12 cellular contexts compared by ENCODE assay signal in genomic region chr7:65946895-65947294, GRCh38. TPM values are rescaled to one million over a fixed set of nuclear protein-coding genes. Genes with fewer than 3 reads are reported as not detected.
DNase-seq lines count a peak whose midpoint lies in the region; ATAC-seq, FAIRE-seq and TF ChIP-seq lines count a peak whose summit lies in the region.
"Had no signal": no experiment of that assay in that cellular context is flagged by ENCODE, and none has a peak within 500 bp of the region (broad histone marks: within the 10 kb centered on the region; RNA-seq: fewer than 3 reads in every experiment).

No MANE protein-coding gene starts in this region.

- no peak for FAIRE-seq in astrocyte (lab: Jason Lieb, UNC)

- no peaks in the 10 kb centered on the region for H3K27me3 ChIP-seq in SK-N-SH (ENCODE audit: insufficient read depth)
- H3K27me3 ChIP-seq in astrocyte (ENCODE audit: insufficient read depth, low read length): no peaks in the 10 kb centered on the region
- no peaks in the 10 kb centered on the region for H3K27me3 ChIP-seq in transverse colon
- no peaks in the 10 kb centered on the region for H3K27me3 ChIP-seq in CD4-positive, alpha-beta T cell (ENCODE audit: control insufficient read depth, insufficient read depth, low read length)

- no peaks in the 10 kb centered on the region for H3K9me3 Mint-ChIP-seq in astrocyte (ENCODE audit: unreplicated experiment)
- H3K9me3 Mint-ChIP-seq in CD4-positive, alpha-beta T cell: no peaks in the 10 kb centered on the region

- in situ Hi-C loops in transverse colon (cut with MboI; ENCODE audit: low pct_ligation_motif_present in 1 of 4, low pct_unique_long_range_greater_than_20kb in 1 of 4, low sequenced_read_pairs in 3 of 4): no loop called here

- TF ChIP-seq EP300 in SK-N-SH (IDR thresholded peaks at IDR 0.05; ENCODE audit: borderline replicate concordance in 1 of 2, low read depth in 1 of 2, low read length in 1 of 2): no peak
- TF ChIP-seq EP300 in transverse colon (IDR thresholded peaks at IDR 0.05; ENCODE audit: low read depth): no peak

- no peaks in the 10 kb centered on the region for H3K4me1 Mint-ChIP-seq in astrocyte (ENCODE audit: low read depth, unreplicated experiment)
- H3K4me1 Mint-ChIP-seq in CD4-positive, alpha-beta T cell (ENCODE audit: low read depth): no peaks in the 10 kb centered on the region

- H2AFZ ChIP-seq in SK-N-SH (ENCODE audit: low read depth): no peak overlapping the region
- no peak overlapping the region for H2AFZ ChIP-seq in astrocyte (ENCODE audit: low read depth, low read length)

- no peak for TF ChIP-seq RAD21 in SK-N-SH (IDR thresholded peaks at IDR 0.05; ENCODE audit: low read length)

- H3K4me1 ChIP-seq in SK-N-SH (ENCODE audit: control insufficient read depth in 1 of 2, insufficient read depth in 2 of 2, low read depth in 1 of 2, low read length in 1 of 2) (no peaks in the 10 kb centered on the region), astrocyte (ENCODE audit: insufficient read depth, low read length) (no peaks in the 10 kb centered on the region), transverse colon (no peaks in the 10 kb centered on the region)

- no peak overlapping the region for H3K4me3 ChIP-seq in SK-N-SH (ENCODE audit: low read depth in 2 of 2, low read length in 1 of 2)
- H3K4me3 ChIP-seq in astrocyte (ENCODE audit: insufficient read depth, low read depth, low read length): no peak overlapping the region
- H3K4me3 ChIP-seq in transverse colon: no peak overlapping the region
- H3K4me3 ChIP-seq: skin epidermis had no signal

- H3K9me3 ChIP-seq in SK-N-SH (no peaks in the 10 kb centered on the region), astrocyte (ENCODE audit: insufficient read depth, low read depth, low read length) (no peaks in the 10 kb centered on the region), transverse colon (no peaks in the 10 kb centered on the region)
- H3K9me3 ChIP-seq in CD4-positive, alpha-beta T cell (ENCODE audit: control insufficient read depth, low read length): no peaks in the 10 kb centered on the region

- POLR2A ChIA-PET in SK-N-SH (lab: Yijun Ruan, JAX): no interaction called here
- POLR2A ChIA-PET in CD4-positive, alpha-beta T cell (lab: Charles Lee): no interaction called here

- H3K4me2 ChIP-seq in SK-N-SH: no peak overlapping the region
- no peak overlapping the region for H3K4me2 ChIP-seq in astrocyte (ENCODE audit: low read length)

- CTCF ChIA-PET in SK-N-SH (lab: Yijun Ruan, JAX): no interaction called here
- CTCF ChIA-PET in CD4-positive, alpha-beta T cell (lab: Charles Lee): no interaction called here

- no peaks in the 10 kb centered on the region for H3K36me3 ChIP-seq in SK-N-SH (replicated peaks in 1 of 2; ENCODE audit: control insufficient read depth in 1 of 2, insufficient read depth in 2 of 2, low read length in 1 of 2)
- no peaks in the 10 kb centered on the region for H3K36me3 ChIP-seq in astrocyte (ENCODE audit: insufficient read depth, low read length)
- no peaks in the 10 kb centered on the region for H3K36me3 ChIP-seq in transverse colon

- no peak overlapping the region for H3K9ac ChIP-seq in SK-N-SH
- H3K9ac ChIP-seq in astrocyte (ENCODE audit: low read length): no peak overlapping the region

- H3K27ac Mint-ChIP-seq in astrocyte (ENCODE audit: unreplicated experiment): no peak overlapping the region
- H3K27ac Mint-ChIP-seq in CD4-positive, alpha-beta T cell: no peak overlapping the region

- no peaks in the 10 kb centered on the region for H3F3A ChIP-seq in SK-N-SH (replicated peaks; ENCODE audit: insufficient read depth)

- intact Hi-C loops in transverse colon (cut with DNase I; ENCODE audit: low total_unique reads): no loop called here
- intact Hi-C loops in CD4-positive, alpha-beta T cell (cut with DNase I, micrococcal nuclease): no loop called here

- peaks cover 13% of the 10 kb centered on the region for H3K79me2 ChIP-seq in SK-N-SH (ENCODE audit: insufficient read depth)
- no peaks in the 10 kb centered on the region for H3K79me2 ChIP-seq in astrocyte (ENCODE audit: insufficient read depth, low read length)

- H3K4me3 Mint-ChIP-seq in astrocyte (ENCODE audit: unreplicated experiment): no peak overlapping the region
- H3K4me3 Mint-ChIP-seq in CD4-positive, alpha-beta T cell: no peak overlapping the region

- no peak for TF ChIP-seq POLR2A in transverse colon (IDR thresholded peaks at IDR 0.05)

- no peak for TF ChIP-seq CTCF in SK-N-SH (IDR thresholded peaks at IDR 0.05)
- TF ChIP-seq CTCF in astrocyte (IDR thresholded peaks at IDR 0.05; ENCODE audit: insufficient read depth, low read depth, low read length): no peak
- TF ChIP-seq CTCF in transverse colon (IDR thresholded peaks at IDR 0.05): no peak
- TF ChIP-seq CTCF in CD4-positive, alpha-beta T cell (IDR thresholded peaks at IDR 0.05): no peak

- H3K36me3 Mint-ChIP-seq in astrocyte (ENCODE audit: low read depth, unreplicated experiment): no peaks in the 10 kb centered on the region
- H3K36me3 Mint-ChIP-seq in CD4-positive, alpha-beta T cell (ENCODE audit: low read depth): peaks cover 2% of the 10 kb centered on the region

- 0 out of 3 replicates have a peak, but pooled peaks have one; percentile 29 for ATAC-seq in SK-N-SH treated with all-trans-retinoic acid at 6 μM for 48 hours
- no peak for ATAC-seq in CD4-positive, alpha-beta T cell (ENCODE audit: poor library complexity)

- DNase-seq in SK-N-SH (no peak), astrocyte (ENCODE audit: low read depth) (no peak), iris pigment epithelial cell (ENCODE audit: low read depth) (peak; percentile 72), transverse colon (peak; percentile 25), NCI-H2227 (lab: John Stamatoyannopoulos, UW; ENCODE audit: unreplicated experiment) (no peak), NCI-H187 (lab: John Stamatoyannopoulos, UW) (no peak)
- no peak for DNase-seq in CD4-positive, alpha-beta T cell
- DNase-seq: activated T-cell treated with anti-CD3 and anti-CD28 coated beads for 4 hours; central memory CD4-positive, alpha-beta T cell; NCI-H2081 treated with DMSO at 0.1 percent for 48 hours had no signal

- 89% methylated on average over 4 of the region's 4 CpGs for WGBS in SK-N-SH (ENCODE audit: low lambda C conversion rate)
- 66 to 67% methylated on average over 4 of the region's 4 CpGs for WGBS in transverse colon (ENCODE audit: low coverage in 1 of 2), 2 donors

- no peaks in the 10 kb centered on the region for H4K20me1 ChIP-seq in SK-N-SH (ENCODE audit: insufficient read depth)
- peaks cover 2% of the 10 kb centered on the region for H4K20me1 ChIP-seq in astrocyte (ENCODE audit: insufficient read depth, low read length)

- no peak overlapping the region for H3K27ac ChIP-seq in SK-N-SH (ENCODE audit: low read depth in 2 of 2, low read length in 1 of 2)
- peak overlapping the region; percentile 5 for H3K27ac ChIP-seq in astrocyte (ENCODE audit: low read depth, low read length)
- H3K27ac ChIP-seq in transverse colon: no peak overlapping the region
- H3K27ac ChIP-seq in CD4-positive, alpha-beta T cell (ENCODE audit: low read depth, low read length): no peak overlapping the region
- H3K27ac ChIP-seq: skin epidermis had no signal

- no peaks in the 10 kb centered on the region for H3K9me2 ChIP-seq in SK-N-SH

- no peaks in the 10 kb centered on the region for H3K27me3 Mint-ChIP-seq in astrocyte (ENCODE audit: low read depth, unreplicated experiment)
- no peaks in the 10 kb centered on the region for H3K27me3 Mint-ChIP-seq in CD4-positive, alpha-beta T cell

TF ChIP-seq in SK-N-SH treated with all-trans-retinoic acid at 6 μM for 48 hours, 23 proteins besides CTCF, POLR2A, EP300 and RAD21 (continues in another document):
- TF ChIP-seq ZNF565 (CRISPR knock-in tag; conservative IDR thresholded peaks at IDR 0.05; ENCODE audit: low read depth) (no peak), OSR1 (CRISPR knock-in tag; IDR thresholded peaks at IDR 0.05) (no peak), SNAI2 (CRISPR knock-in tag; IDR thresholded peaks at IDR 0.05) (no peak), ZFP30 (CRISPR knock-in tag; IDR thresholded peaks at IDR 0.05) (no peak)
- TF ChIP-seq, protein P1, sequence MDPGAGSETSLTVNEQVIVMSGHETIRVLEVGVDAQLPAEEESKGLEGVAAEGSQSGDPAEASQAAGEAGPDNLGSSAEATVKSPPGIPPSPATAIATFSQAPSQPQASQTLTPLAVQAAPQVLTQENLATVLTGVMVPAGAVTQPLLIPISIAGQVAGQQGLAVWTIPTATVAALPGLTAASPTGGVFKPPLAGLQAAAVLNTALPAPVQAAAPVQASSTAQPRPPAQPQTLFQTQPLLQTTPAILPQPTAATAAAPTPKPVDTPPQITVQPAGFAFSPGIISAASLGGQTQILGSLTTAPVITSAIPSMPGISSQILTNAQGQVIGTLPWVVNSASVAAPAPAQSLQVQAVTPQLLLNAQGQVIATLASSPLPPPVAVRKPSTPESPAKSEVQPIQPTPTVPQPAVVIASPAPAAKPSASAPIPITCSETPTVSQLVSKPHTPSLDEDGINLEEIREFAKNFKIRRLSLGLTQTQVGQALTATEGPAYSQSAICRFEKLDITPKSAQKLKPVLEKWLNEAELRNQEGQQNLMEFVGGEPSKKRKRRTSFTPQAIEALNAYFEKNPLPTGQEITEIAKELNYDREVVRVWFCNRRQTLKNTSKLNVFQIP (CRISPR knock-in tag; IDR thresholded peaks at IDR 0.05; ENCODE audit: borderline replicate concordance, low read depth): no peak

TF ChIP-seq in SK-N-SH, 30 proteins besides CTCF, POLR2A, EP300 and RAD21:
- TF ChIP-seq TEAD4 (IDR thresholded peaks at IDR 0.05; ENCODE audit: borderline replicate concordance, insufficient read depth): no peak

RNA-seq across cellular contexts. Expression of gene GUSB, which starts 35.1 kb away (rescaled TPM):
- polyA plus RNA-seq in SK-N-SH (2012; rRNA removed): 67.6 and 96.9 TPM in 2 replicates
- polyA plus RNA-seq in SK-N-SH (2012; cell fraction: cytosol; rRNA removed): 40.1 and 55.6 TPM in 2 replicates
- 232 and 261 TPM in 2 replicates for polyA plus RNA-seq in SK-N-SH (2012; cell fraction: nucleus; rRNA removed)
- total RNA-seq in astrocyte: 18.3 and 20.0 TPM in 2 replicates
- 100 to 1,000 TPM in 1 of 4 donors, 10 to 100 TPM in 3; 48.3 to 346 (median 55.3) TPM for total RNA-seq in transverse colon
- total RNA-seq in CD4-positive, alpha-beta T cell: 10 to 100 TPM; 42.9 to 49.7 TPM

Comparison
In these comparisons a context has a peak if more than half of its experiments do, and no peak if none do; other contexts are left out.
1. DNase-seq: peak in iris pigment epithelial cell (single experiment) and transverse colon (single experiment); none in SK-N-SH (single experiment), astrocyte (single experiment), NCI-H2227 (single experiment), CD4-positive, alpha-beta T cell (0 of 10) and NCI-H187 (0 of 2).